ENCODE assay signal across 29 cellular contexts in genomic region chr13:110152351-110152750, GRCh38.
"Had no signal": no experiment of that assay in that cellular context is flagged by ENCODE, and none has a peak within 500 bp of the region (broad histone marks: within the 10 kb centered on the region; RNA-seq: fewer than 3 reads in every experiment).

No MANE protein-coding gene starts in this region.

- H3K27me3 ChIP-seq: ascending aorta, body of pancreas, breast epithelium had no signal

- H3K4me1 ChIP-seq: ascending aorta, breast epithelium had no signal

- H3K27ac Mint-ChIP-seq: activated CD4-positive, alpha-beta T cell treated with anti-CD3 and anti-CD28 coated beads, Interleukin-2, amount 10 ng/mL, durations not matched to agents 24 days and 14 days; activated CD8-positive, alpha-beta T cell treated with anti-CD3 and anti-CD28 coated beads for 36 hours; activated naive CD4-positive, alpha-beta T cell treated with anti-CD3 and anti-CD28 coated beads, Interleukin-2, amount 50 U/mL, for 24 hours; activated naive CD8-positive, alpha-beta T cell treated with anti-CD3 and anti-CD28 coated beads, Interleukin-2, amount 10 ng/mL, durations not matched to agents 7 days and 5 days; activated T-cell treated with anti-CD3 and anti-CD28 coated beads, Interleukin-2, amount 50 U/mL, for 24 hours; activated T-helper 2 cell treated with anti-CD3 and anti-CD28 coated beads, Interferon-gamma antibody, Interleukin-2, Interleukin-4, amounts not matched to agents 10 μg/mL and 5 μg/mL and 100 μg/mL, durations not matched to agents 14 hours and 24 hours and 36 hours; T-helper 1 cell treated with Interleukin-12 subunit alpha and Interleukin-12 subunit beta and Interleukin-4 antibody, amounts not matched to agents 30 μg/mL and 1 μg/mL, for 36 hours; T-helper 2 cell treated with Interferon-gamma antibody and Interleukin-4, amounts not matched to agents 5 μg/mL and 100 μg/mL, for 36 hours had no signal

- H3K4me3 Mint-ChIP-seq: activated CD4-positive, alpha-beta T cell treated with anti-CD3 and anti-CD28 coated beads, Interleukin-2, amount 10 ng/mL, durations not matched to agents 24 days and 14 days; activated CD8-positive, alpha-beta T cell treated with anti-CD3 and anti-CD28 coated beads for 36 hours; activated naive CD4-positive, alpha-beta T cell treated with anti-CD3 and anti-CD28 coated beads, Interleukin-2, amount 50 U/mL, for 24 hours; activated naive CD8-positive, alpha-beta T cell treated with anti-CD3 and anti-CD28 coated beads, Interleukin-2, amount 10 ng/mL, durations not matched to agents 7 days and 5 days; activated T-cell treated with anti-CD3 and anti-CD28 coated beads, Interleukin-2, amount 50 U/mL, for 24 hours; T-helper 1 cell treated with Interleukin-12 subunit alpha and Interleukin-12 subunit beta and Interleukin-4 antibody, amounts not matched to agents 30 μg/mL and 1 μg/mL, for 36 hours; T-helper 2 cell treated with Interferon-gamma antibody and Interleukin-4, amounts not matched to agents 5 μg/mL and 100 μg/mL, for 36 hours had no signal

- H3K36me3 Mint-ChIP-seq: activated naive CD4-positive, alpha-beta T cell treated with anti-CD3 and anti-CD28 coated beads, Interleukin-2, amount 50 U/mL, for 24 hours; activated naive CD8-positive, alpha-beta T cell treated with anti-CD3 and anti-CD28 coated beads, Interleukin-2, amount 10 ng/mL, durations not matched to agents 7 days and 5 days had no signal

- H3K9me3 Mint-ChIP-seq: activated CD4-positive, alpha-beta T cell treated with anti-CD3 and anti-CD28 coated beads, Interleukin-2, amount 10 ng/mL, durations not matched to agents 24 days and 14 days; activated CD8-positive, alpha-beta T cell treated with anti-CD3 and anti-CD28 coated beads for 36 hours; activated naive CD4-positive, alpha-beta T cell treated with anti-CD3 and anti-CD28 coated beads, Interleukin-2, amount 50 U/mL, for 24 hours; activated naive CD8-positive, alpha-beta T cell treated with anti-CD3 and anti-CD28 coated beads, Interleukin-2, amount 10 ng/mL, durations not matched to agents 7 days and 5 days; activated T-cell treated with anti-CD3 and anti-CD28 coated beads, Interleukin-2, amount 50 U/mL, for 24 hours; activated T-helper 2 cell treated with anti-CD3 and anti-CD28 coated beads, Interferon-gamma antibody, Interleukin-2, Interleukin-4, amounts not matched to agents 10 μg/mL and 5 μg/mL and 100 μg/mL, durations not matched to agents 14 hours and 24 hours and 36 hours; T-helper 2 cell treated with Interferon-gamma antibody and Interleukin-4, amounts not matched to agents 5 μg/mL and 100 μg/mL, for 36 hours had no signal

- DNase-seq: activated CD4-positive, alpha-beta T cell treated with anti-CD3 and anti-CD28 coated beads, Interleukin-2, amount 10 ng/mL, durations not matched to agents 24 days and 14 days; activated CD4-positive, alpha-beta T cell treated with anti-CD3 and anti-CD28 coated beads, Interleukin-2, amount 50 U/mL, for 4 hours; activated CD8-positive, alpha-beta T cell treated with anti-CD3 and anti-CD28 coated beads for 36 hours; activated gamma-delta T cell; activated naive CD4-positive, alpha-beta T cell treated with Interleukin-2 at 50 U/mL for 16 hours; activated naive CD8-positive, alpha-beta T cell treated with anti-CD3 and anti-CD28 coated beads, Interleukin-2, amount 10 ng/mL, durations not matched to agents 7 days and 5 days; activated T-cell treated with anti-CD3 and anti-CD28 coated beads, Interleukin-2, amount 50 U/mL, for 24 hours; amygdala; body of pancreas; NCI-H1048; NCI-H1105 treated with DMSO at 0.1 percent for 48 hours; NCI-H1436 treated with DMSO at 0.1 percent for 48 hours; NCI-H1694 treated with DMSO at 0.1 percent for 48 hours; NCI-H2029; NCI-H2107; NCI-H2171; NCI-H510A; NCI-H526; NCI-H748 treated with DMSO at 0.1 percent for 48 hours; PC-9; Right ventricle myocardium superior had no signal

- H3K9me3 ChIP-seq: ascending aorta, body of pancreas, breast epithelium had no signal

- H3K36me3 ChIP-seq: breast epithelium had no signal

- ATAC-seq: activated CD8-positive, alpha-beta T cell treated with anti-CD3 and anti-CD28 coated beads for 36 hours; body of pancreas; K562 had no signal

- H3K4me2 ChIP-seq: PC-9 had no signal

- H3K4me3 ChIP-seq: ascending aorta, body of pancreas, breast epithelium, K562, PC-9 had no signal

- H3K27ac ChIP-seq: ascending aorta, body of pancreas, breast epithelium, PC-9, RWPE1 had no signal

- H3K4me1 Mint-ChIP-seq: activated CD4-positive, alpha-beta T cell treated with anti-CD3 and anti-CD28 coated beads, Interleukin-2, amount 10 ng/mL, durations not matched to agents 24 days and 14 days; activated naive CD4-positive, alpha-beta T cell treated with anti-CD3 and anti-CD28 coated beads, Interleukin-2, amount 50 U/mL, for 24 hours; activated naive CD8-positive, alpha-beta T cell treated with anti-CD3 and anti-CD28 coated beads, Interleukin-2, amount 10 ng/mL, durations not matched to agents 7 days and 5 days had no signal

- H2AFZ ChIP-seq: PC-9 had no signal

- H3K27me3 Mint-ChIP-seq: activated CD8-positive, alpha-beta T cell treated with anti-CD3 and anti-CD28 coated beads for 36 hours; activated naive CD4-positive, alpha-beta T cell treated with anti-CD3 and anti-CD28 coated beads, Interleukin-2, amount 50 U/mL, for 24 hours had no signal
